9 cellular contexts compared by ENCODE assay signal in the genomic region with DNA sequence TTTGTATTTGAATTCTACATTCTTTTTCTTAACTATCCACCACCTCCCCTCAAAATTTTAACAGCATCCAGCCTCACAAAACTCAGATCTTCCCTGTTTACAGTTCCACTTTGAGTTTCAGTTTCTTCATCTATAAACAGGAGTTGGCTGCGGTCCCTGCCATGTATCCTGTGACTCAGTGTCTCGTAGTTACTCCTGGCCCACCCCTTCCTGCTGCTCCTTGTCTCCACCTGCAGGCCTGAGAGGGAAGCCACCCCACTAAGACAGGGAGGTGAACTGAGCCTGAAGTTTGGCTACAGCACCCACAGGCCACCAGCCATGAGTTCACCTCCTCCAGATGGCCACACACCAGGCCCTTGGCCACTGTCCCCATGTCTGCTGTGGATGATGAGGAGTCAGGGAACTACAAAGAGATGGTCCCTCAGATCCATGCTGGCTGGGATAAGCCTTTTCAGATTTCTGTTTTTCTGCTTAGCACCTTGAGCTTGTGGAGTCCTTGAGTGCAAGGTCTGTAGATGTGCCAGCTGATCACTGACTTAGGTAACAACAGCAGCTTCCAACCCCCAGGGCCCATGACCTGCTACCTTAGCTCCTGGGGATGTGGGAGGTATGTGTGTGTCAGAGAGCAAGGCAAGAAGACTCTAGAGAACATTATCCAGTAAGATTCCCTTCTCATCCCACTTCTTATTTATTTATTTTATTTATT. TPM values are rescaled to one million over a fixed set of nuclear protein-coding genes. Genes with fewer than 3 reads are reported as not detected.
DNase-seq lines count a peak whose midpoint lies in the region; ATAC-seq, FAIRE-seq and TF ChIP-seq lines count a peak whose summit lies in the region.
"Had no signal": no experiment of that assay in that cellular context is flagged by ENCODE, and none has a peak within 500 bp of the region (broad histone marks: within the 10 kb centered on the region; RNA-seq: fewer than 3 reads in every experiment).

No MANE protein-coding gene starts in this region.

- H3K4me1 ChIP-seq in smooth muscle cell (ENCODE audit: low read depth), result no peaks in the 10 kb centered on the region

- FAIRE-seq in GM12891 (lab: Jason Lieb, UNC), result peak; percentile 76

- no peaks in the 10 kb centered on the region for H3K79me2 ChIP-seq in smooth muscle cell (ENCODE audit: low read depth)

- no peaks in the 10 kb centered on the region for H3K36me3 ChIP-seq in smooth muscle cell (ENCODE audit: low read depth)

- H3K4me2 ChIP-seq in smooth muscle cell, result no peak overlapping the region

- no peaks in the 10 kb centered on the region for H3F3A ChIP-seq in smooth muscle cell (ENCODE audit: low read depth)

- 86% methylated on average over 2 of the region's 2 CpGs for WGBS in smooth muscle cell (ENCODE audit: low lambda C conversion rate)

- DNase-seq in GM12891 (ENCODE audit: insufficient read length, low spot score) (no peak), HT1080 (ENCODE audit: low read depth) (peak; percentile 74), UCSD-AML1 (lab: John Stamatoyannopoulos, UW; ENCODE audit: unreplicated experiment) (peak; percentile 40), epithelial cell of proximal tubule (ENCODE audit: low read depth) (no peak), smooth muscle cell (lab: John Stamatoyannopoulos, UW; ENCODE audit: unreplicated experiment) (no peak), NCI-H345 treated with DMSO at 0.1 percent for 48 hours (lab: John Stamatoyannopoulos, UW; ENCODE audit: unreplicated experiment) (no peak), T-helper 9 cell (no peak)

- no peak overlapping the region for H3K9ac ChIP-seq in smooth muscle cell (ENCODE audit: low read depth)

- H2AFZ ChIP-seq in smooth muscle cell (ENCODE audit: low read depth), result no peak overlapping the region

- no peaks in the 10 kb centered on the region for H3K27me3 ChIP-seq in smooth muscle cell (ENCODE audit: low read depth)

- TF ChIP-seq CTCF in epithelial cell of proximal tubule (conservative IDR thresholded peaks at IDR 0.05; ENCODE audit: low read depth, low read length) (peak; percentile 69), smooth muscle cell (IDR thresholded peaks at IDR 0.05; ENCODE audit: borderline replicate concordance, insufficient read depth, poor library complexity, severe bottlenecking) (peak; percentile 20)

- no peak for TF ChIP-seq POLR2A in GM12891 (IDR thresholded peaks at IDR 0.05; ENCODE audit: low read depth, low read length)

- no peak overlapping the region for H3K27ac ChIP-seq in smooth muscle cell (ENCODE audit: low read depth)

- no peaks in the 10 kb centered on the region for H4K20me1 ChIP-seq in smooth muscle cell (ENCODE audit: low read depth)

- H3K4me3 ChIP-seq in epithelial cell of proximal tubule (ENCODE audit: low read depth, low read length) (no peak overlapping the region), smooth muscle cell (no peak overlapping the region)

- H3K9me3 ChIP-seq in smooth muscle cell (replicated peaks; ENCODE audit: low read depth), result no peaks in the 10 kb centered on the region

- ATAC-seq in HG03135 (IDR thresholded peaks at IDR 0.05; ENCODE audit: unreplicated experiment), result no peak

TF ChIP-seq in GM12891, 5 proteins besides CTCF, POLR2A, EP300 and RAD21:
- TF ChIP-seq POLR2AphosphoS5 (IDR thresholded peaks at IDR 0.05; ENCODE audit: low read depth, low read length), result no peak
- TF ChIP-seq POU2F2 (IDR thresholded peaks at IDR 0.05; ENCODE audit: low read depth, low read length), result no peak
- TF ChIP-seq TAF1 (IDR thresholded peaks at IDR 0.05; ENCODE audit: low read depth, low read length), result no peak
- TF ChIP-seq SPI1 (IDR thresholded peaks at IDR 0.05; ENCODE audit: low read depth, low read length), result no peak

RNA-seq across cellular contexts. Expression of gene CD86, which starts 37.5 kb away (rescaled TPM):
- 14.8 TPM for polyA plus RNA-seq in GM12891 (2012; ENCODE audit: low read depth, missing spikeins)
- total RNA-seq in HT1080 (2014; rRNA removed; shearing (Covaris generic)), result not detected in 2 replicates
- 0.23 TPM in 1 of 2 replicates, not detected in the other for polyA plus RNA-seq in HT1080 (2015; cell fraction: cytosol; rRNA removed)
- 0.22 TPM in 1 of 2 replicates, not detected in the other for polyA plus RNA-seq in HT1080 (2015; cell fraction: nucleus; rRNA removed)
- total RNA-seq in epithelial cell of proximal tubule (not detected in 2 replicates), smooth muscle cell (not detected in 2 replicates)
- not detected in 2 replicates for polyA plus RNA-seq in smooth muscle cell
- total RNA-seq: renal cortical epithelial cell had no signal

Comparison
In these comparisons a context has a peak if more than half of its experiments do, and no peak if none do; other contexts are left out.
1. DNase-seq: peak in HT1080 (single experiment) and UCSD-AML1 (single experiment); none in GM12891 (single experiment), epithelial cell of proximal tubule (single experiment), smooth muscle cell (single experiment), NCI-H345 treated with DMSO at 0.1 percent for 48 hours (single experiment) and T-helper 9 cell (single experiment).